Comparison of ENCODE assay signal across 14 cellular contexts in the genomic region with DNA sequence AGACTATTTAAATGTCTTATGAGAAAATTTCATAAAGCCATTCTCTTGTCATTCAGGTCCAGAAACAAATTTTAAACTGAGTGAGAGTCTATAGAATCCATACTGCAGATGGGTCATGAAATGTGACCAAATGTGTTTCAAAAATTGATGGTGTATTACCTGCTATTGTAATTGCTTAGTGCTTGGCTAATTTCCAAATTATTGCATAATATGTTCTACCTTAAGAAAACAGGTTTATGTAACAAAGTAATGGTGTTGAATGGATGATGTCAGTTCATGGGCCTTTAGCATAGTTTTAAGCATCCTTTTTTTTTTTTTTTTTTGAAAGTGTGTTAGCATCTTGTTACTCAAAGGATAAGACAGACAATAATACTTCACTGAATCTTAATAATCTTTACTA. TPM values are rescaled to one million over a fixed set of nuclear protein-coding genes. Genes with fewer than 3 reads are reported as not detected.
DNase-seq lines count a peak whose midpoint lies in the region; ATAC-seq, FAIRE-seq and TF ChIP-seq lines count a peak whose summit lies in the region.
"Had no signal": no experiment of that assay in that cellular context is flagged by ENCODE, and none has a peak within 500 bp of the region (broad histone marks: within the 10 kb centered on the region; RNA-seq: fewer than 3 reads in every experiment).

No MANE protein-coding gene starts in this region.

- H3K36me3 ChIP-seq in BJ (ENCODE audit: control insufficient read depth, insufficient read depth, low read length) (peaks cover 5% of the 10 kb centered on the region), neuron (ENCODE audit: insufficient read depth, low read length) (peaks cover 31% of the 10 kb centered on the region), prostate gland (no peaks in the 10 kb centered on the region)

- ATAC-seq in GM19328 (IDR thresholded peaks at IDR 0.05; ENCODE audit: unreplicated experiment) = no peak
- ATAC-seq: sciatic nerve had no signal

- FAIRE-seq in colon (lab: Jason Lieb, UNC) = peak; percentile 41

- no peak overlapping the region for H2AFZ ChIP-seq in neuron (ENCODE audit: low read depth, low read length)

- TF ChIP-seq POLR2A in prostate gland (IDR thresholded peaks at IDR 0.05) = no peak

- CTCF ChIA-PET in BJ (lab: Yijun Ruan, JAX) = interaction anchor here (1.2 kb wide), 1 partner anchor 166 kb away, joined by 3 read pairs; no protein-coding TSS in a partner anchor

- POLR2A ChIA-PET in BJ (lab: Charles Lee) = no interaction called here

- no peak for DNase-seq in BJ (ENCODE audit: low read depth)
- peak; percentile 8 for DNase-seq in NCI-H1105 (lab: John Stamatoyannopoulos, UW)
- no peak for DNase-seq in prostate gland (ENCODE audit: low spot score)
- no peak for DNase-seq in mucosa of gallbladder (ENCODE audit: low spot score)
- no peak for DNase-seq in epidermal melanocyte (ENCODE audit: insufficient read length, low spot score)
- DNase-seq: activated CD4-positive, alpha-beta T cell treated with anti-CD3 and anti-CD28 coated beads, Interleukin-2, amount 50 U/mL, for 1 hour; esophagus squamous epithelium; NCI-H2081 treated with DMSO at 0.1 percent for 48 hours; T-helper 2 cell had no signal

- intact Hi-C loops in prostate gland (cut with DNase I) = no loop called here

- no peaks in the 10 kb centered on the region for H3K27me3 ChIP-seq in BJ (ENCODE audit: control insufficient read depth, insufficient read depth, low read length)
- H3K27me3 ChIP-seq in neuron (ENCODE audit: insufficient read depth, low read length) = no peaks in the 10 kb centered on the region
- H3K27me3 ChIP-seq in prostate gland (replicated peaks; ENCODE audit: insufficient read depth) = no peaks in the 10 kb centered on the region

- H3K4me3 ChIP-seq in BJ (ENCODE audit: low read depth, low read length) (peak overlapping the region; percentile 16), neuron (ENCODE audit: low read length) (peak overlapping the region; percentile 82), prostate gland (no peak overlapping the region)

- TF ChIP-seq CTCF in BJ (IDR thresholded peaks at IDR 0.05; ENCODE audit: insufficient read depth, low read depth, low read length) (no peak), prostate gland (IDR thresholded peaks at IDR 0.05) (no peak)

- H3K4me1 ChIP-seq in neuron (ENCODE audit: insufficient read depth, low read length) = peaks cover 14% of the 10 kb centered on the region
- no peaks in the 10 kb centered on the region for H3K4me1 ChIP-seq in prostate gland (replicated peaks)

- H3K9me3 ChIP-seq in neuron (ENCODE audit: low read length) (no peaks in the 10 kb centered on the region), prostate gland (no peaks in the 10 kb centered on the region)
- H3K9me3 ChIP-seq: esophagus squamous epithelium had no signal

- H3K27ac ChIP-seq in prostate gland = no peak overlapping the region
- H3K27ac ChIP-seq: KMS-11 had no signal

RNA-seq across cellular contexts. Expression of a gene that starts 5.0 kb away (rescaled TPM):
- 47.0 and 118 TPM in 2 replicates for polyA plus RNA-seq in BJ (2011; rRNA removed)
- 44.7 and 50.6 TPM in 2 replicates for polyA minus RNA-seq in BJ (2011; rRNA and poly(A)+ RNA removed)
- total RNA-seq in prostate gland (100 to 1,000 TPM in 1 of 2 donors, 10 to 100 TPM in 1; 96.2 to 190 TPM), mucosa of gallbladder (114 TPM)

Comparison
In these comparisons a context has a peak if more than half of its experiments do, and no peak if none do; other contexts are left out.
1. H3K4me3 ChIP-seq: peak in BJ (single experiment) and neuron (single experiment); none in prostate gland (0 of 2).